In genomic region chr22:22558972-22559603, GRCh38 we compare ENCODE assay signal across 8 cellular contexts. TPM values are rescaled to one million over a fixed set of nuclear protein-coding genes. Genes with fewer than 3 reads are reported as not detected.
A peak's percentile ranks its signal among the peaks of the same experiment; 100 is the strongest.
DNase-seq lines count a peak whose midpoint lies in the region; ATAC-seq, FAIRE-seq and TF ChIP-seq lines count a peak whose summit lies in the region.

TSS of gene PRAME (minus strand) at chr22:22559265. CDS start at chr22:22556832, 2,433 bp downstream.

- no peak within 1 kb of the TSS for H3K4me3 Mint-ChIP-seq in natural killer cell
- H3K4me3 Mint-ChIP-seq in type B pancreatic cell, result no peak within 1 kb of the TSS

- H3K27ac Mint-ChIP-seq in natural killer cell (peak within 1 kb of the TSS in 1 of 2 donors; percentile 33), type B pancreatic cell (no peak within 1 kb of the TSS)

- TF ChIP-seq CTCF in natural killer cell (IDR thresholded peaks at IDR 0.05), result peak; percentile 75
- TF ChIP-seq CTCF in type B pancreatic cell (conservative IDR thresholded peaks at IDR 0.05), result peak; percentile 80

- TF ChIP-seq POLR2A in H54 (IDR thresholded peaks at IDR 0.05; ENCODE audit: low read depth, low read length), result no peak; the same call in 1 of the 2 replicates

- H3K4me1 Mint-ChIP-seq in natural killer cell (peaks cover 0 to 5% of the 10 kb centered on the region in 2 donors), type B pancreatic cell (ENCODE audit: unreplicated experiment) (no peaks in the 10 kb centered on the region)

- ATAC-seq in natural killer cell, result peak; percentile 80 to 98 (median 94)
- ATAC-seq in GM18498 (IDR thresholded peaks at IDR 0.05; ENCODE audit: unreplicated experiment), result no peak

- FAIRE-seq in H54 (lab: Jason Lieb, UNC), result peak; percentile 73

- intact Hi-C loops in natural killer cell (cut with micrococcal nuclease), result no loop called here

- H3K27me3 Mint-ChIP-seq in natural killer cell (ENCODE audit: low read depth in 2 of 2) (peaks cover 6 to 7% of the 10 kb centered on the region in 2 donors), type B pancreatic cell (peaks cover 15% of the 10 kb centered on the region)

- DNase-seq in AML-193 (lab: John Stamatoyannopoulos, UW) (peak; percentile 46), H54 (ENCODE audit: insufficient read length, low spot score) (peak; percentile 81), NCI-H524 (lab: John Stamatoyannopoulos, UW) (peak; percentile 36 to 83), dermis blood vessel endothelial cell (peak; percentile 58), natural killer cell (peak; percentile 57), type B pancreatic cell (ENCODE audit: extremely low spot score, unreplicated experiment) (peak; percentile 76)
- DNase-seq in activated CD4-positive, CD25-positive, alpha-beta regulatory T cell treated with anti-CD3 and anti-CD28 coated beads, Interleukin-2, amount 50 U/mL, for 72 hours, result peak; percentile 74

- H3K9me3 Mint-ChIP-seq in natural killer cell (no peaks in the 10 kb centered on the region), type B pancreatic cell (no peaks in the 10 kb centered on the region)

- H3K36me3 Mint-ChIP-seq in natural killer cell, result no peaks in the 10 kb centered on the region
- H3K36me3 Mint-ChIP-seq in type B pancreatic cell, result no peaks in the 10 kb centered on the region

RNA-seq across cellular contexts. Expression of gene PRAME, which starts in this region (rescaled TPM):
- total RNA-seq in dermis blood vessel endothelial cell, result not detected in 2 replicates
- not detected for total RNA-seq in natural killer cell
- 0.10 TPM in 1 of 2 replicates, not detected in the other for total RNA-seq in type B pancreatic cell (ENCODE audit: low replicate concordance)

Comparison
In these comparisons a context has a peak if more than half of its experiments do, and no peak if none do; other contexts are left out.
1. Peak in DNase-seq in dermis blood vessel endothelial cell; RNA of the gene not detected or under 1 TPM.
2. Peak in DNase-seq and ATAC-seq in natural killer cell; RNA of the gene not detected or under 1 TPM.
3. Peak in DNase-seq in type B pancreatic cell; RNA of the gene not detected or under 1 TPM.